15 cellular contexts compared by ENCODE assay signal in genomic region chr2:64424421-64424987, GRCh38. TPM values are rescaled to one million over a fixed set of nuclear protein-coding genes. Genes with fewer than 3 reads are reported as not detected.
DNase-seq lines count a peak whose midpoint lies in the region; ATAC-seq, FAIRE-seq and TF ChIP-seq lines count a peak whose summit lies in the region.
"Had no signal": no experiment of that assay in that cellular context is flagged by ENCODE, and none has a peak within 500 bp of the region (broad histone marks: within the 10 kb centered on the region; RNA-seq: fewer than 3 reads in every experiment).

No MANE protein-coding gene starts in this region.

- TF ChIP-seq CTCF in colonic mucosa (IDR thresholded peaks at IDR 0.05) (no peak), mucosa of descending colon (IDR thresholded peaks at IDR 0.05) (no peak), transverse colon (IDR thresholded peaks at IDR 0.05) (no peak)

- no peaks in the 10 kb centered on the region for H3K36me3 ChIP-seq in colonic mucosa
- no peaks in the 10 kb centered on the region for H3K36me3 ChIP-seq in mucosa of descending colon (ENCODE audit: low read depth)
- H3K36me3 ChIP-seq in transverse colon, result no peaks in the 10 kb centered on the region
- H3K36me3 ChIP-seq: BLaER1 had no signal

- intact Hi-C loops in colonic mucosa (cut with DNase I), result no loop called here
- intact Hi-C loops in mucosa of descending colon (cut with DNase I, micrococcal nuclease), result no loop called here
- intact Hi-C loops in transverse colon (cut with DNase I; ENCODE audit: low total_unique reads), result no loop called here

- H3K4me1 ChIP-seq in colonic mucosa (no peaks in the 10 kb centered on the region), mucosa of descending colon (ENCODE audit: low read depth) (peaks cover 3% of the 10 kb centered on the region), transverse colon (peaks cover 0 to 33% (median 15%) of the 10 kb centered on the region in 4 donors)
- H3K4me1 ChIP-seq: BLaER1 had no signal

- no peak overlapping the region for H3K4me3 ChIP-seq in colonic mucosa
- no peak overlapping the region for H3K4me3 ChIP-seq in mucosa of descending colon
- H3K4me3 ChIP-seq in transverse colon, result no peak overlapping the region
- H3K4me3 ChIP-seq: BLaER1 had no signal

- H3K9me3 ChIP-seq in colonic mucosa, result no peaks in the 10 kb centered on the region
- H3K9me3 ChIP-seq in mucosa of descending colon, result no peaks in the 10 kb centered on the region
- no peaks in the 10 kb centered on the region for H3K9me3 ChIP-seq in transverse colon
- H3K9me3 ChIP-seq: BLaER1 had no signal

- no peak for FAIRE-seq in frontal cortex (lab: Jason Lieb, UNC)

- H3K27me3 ChIP-seq in colonic mucosa (no peaks in the 10 kb centered on the region), transverse colon (no peaks in the 10 kb centered on the region)
- H3K27me3 ChIP-seq: BLaER1 had no signal

- in situ Hi-C loops in transverse colon (cut with MboI; ENCODE audit: low pct_ligation_motif_present in 1 of 4, low pct_unique_long_range_greater_than_20kb in 1 of 4, low sequenced_read_pairs in 3 of 4), result no loop called here

- no peak for TF ChIP-seq POLR2A in transverse colon (IDR thresholded peaks at IDR 0.05)

- 70% methylated on average over 3 of the region's 3 CpGs; no CpG with 5 or more reads in 1 of the 2 donors for WGBS in transverse colon (ENCODE audit: low coverage in 1 of 2), 2 donors

- DNase-seq in colonic mucosa (peak; percentile 53), mucosa of descending colon (peak in 1 of 3 donors; percentile 31), renal cortical epithelial cell (ENCODE audit: low read depth) (peak; percentile 11), transverse colon (peak; percentile 30), frontal cortex (ENCODE audit: low spot score in 2 of 2) (no peak), HCEC 1CT (no peak)
- DNase-seq: 8988T; Calu3; CD4-positive, alpha-beta memory T cell; DMS79 treated with DMSO at 0.1 percent for 48 hours; GF-D8; GOT3; H7 had no signal

- TF ChIP-seq EP300 in transverse colon (IDR thresholded peaks at IDR 0.05; ENCODE audit: low read depth), result no peak

- no peak overlapping the region for H3K9ac ChIP-seq in colonic mucosa (ENCODE audit: low read depth in 2 of 2, low read length in 2 of 2)
- H3K9ac ChIP-seq: BLaER1 had no signal

- ATAC-seq in mucosa of descending colon (peak; percentile 90), GM21723 (IDR thresholded peaks at IDR 0.05; ENCODE audit: unreplicated experiment) (no peak)

- no peak overlapping the region for H3K27ac ChIP-seq in colonic mucosa
- H3K27ac ChIP-seq in transverse colon, result peak overlapping the region in 1 of 4 donors; percentile 6
- H3K27ac ChIP-seq: BLaER1 had no signal

RNA-seq across cellular contexts. Expression of gene LGALSL, which starts 29.5 kb away (rescaled TPM):
- 10 to 100 TPM; 26.4 to 34.8 TPM for total RNA-seq in colonic mucosa
- 10 to 100 TPM; 30.7 to 40.9 (median 37.6) TPM for total RNA-seq in mucosa of descending colon
- total RNA-seq in renal cortical epithelial cell, result 4.6 and 16.0 TPM in 2 replicates
- 10 to 100 TPM; 13.1 to 30.7 (median 18.1) TPM for total RNA-seq in transverse colon
- total RNA-seq in frontal cortex, result 66.9 TPM

Comparison
In these comparisons a context has a peak if more than half of its experiments do, and no peak if none do; other contexts are left out.
1. DNase-seq: peak in colonic mucosa (single experiment), renal cortical epithelial cell (single experiment) and transverse colon (single experiment); none in frontal cortex (0 of 2) and HCEC 1CT (single experiment).